14 cellular contexts compared by ENCODE assay signal in the genomic region with DNA sequence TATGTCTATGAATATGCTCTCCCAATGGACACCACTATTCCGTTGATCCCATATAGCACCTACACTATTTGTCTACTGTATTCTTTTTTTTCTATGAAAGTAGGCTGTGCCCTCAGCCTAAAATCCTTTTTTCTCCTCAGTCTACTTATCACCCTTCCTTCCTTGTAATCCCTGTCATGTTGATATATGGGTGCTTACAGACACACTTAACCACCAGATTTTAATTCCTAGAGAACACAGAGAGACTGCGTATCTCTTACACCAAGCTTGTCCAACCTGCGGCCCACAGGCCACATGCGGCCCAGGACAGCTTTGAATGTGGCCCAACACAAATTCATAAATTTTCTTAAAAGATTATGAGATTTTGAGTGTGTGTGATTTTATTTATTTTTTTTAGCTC.
A peak's percentile ranks its signal among the peaks of the same experiment; 100 is the strongest.
DNase-seq lines count a peak whose midpoint lies in the region; ATAC-seq and TF ChIP-seq lines count a peak whose summit lies in the region.
"Had no signal": no experiment of that assay in that cellular context is flagged by ENCODE, and none has a peak within 500 bp of the region (broad histone marks: within the 10 kb centered on the region; RNA-seq: fewer than 3 reads in every experiment).

No MANE protein-coding gene starts in this region.

- peak overlapping the region; percentile 55; the same call in 1 of the 2 replicates for H3K27ac ChIP-seq in IMR-90 (ENCODE audit: insufficient read depth, low read length)
- H3K27ac ChIP-seq in fibroblast of lung (ENCODE audit: insufficient read depth, low read length), result no peak overlapping the region
- H3K27ac ChIP-seq: C4-2B had no signal

- H3K36me3 ChIP-seq in IMR-90 (ENCODE audit: control insufficient read depth, insufficient read depth, low read length) (peaks cover 8% of the 10 kb centered on the region; the same call in 1 of the 2 replicates), fibroblast of lung (ENCODE audit: control insufficient read depth, insufficient read depth, low read length) (peaks cover 5% of the 10 kb centered on the region)

- no peaks in the 10 kb centered on the region for H3K9me3 ChIP-seq in IMR-90 (ENCODE audit: control insufficient read depth, insufficient read depth, low read length)
- no peaks in the 10 kb centered on the region for H3K9me3 ChIP-seq in fibroblast of lung (ENCODE audit: control insufficient read depth, insufficient read depth, low read depth, low read length)
- H3K9me3 ChIP-seq: BE2C had no signal

- no CpG with 5 or more reads among the region's 4 CpGs for WGBS in IMR-90 (ENCODE audit: extremely low coverage in 2 of 2, insufficient read length in 1 of 2), 2 experiments

- H2AK9ac ChIP-seq in IMR-90 (replicated peaks; ENCODE audit: low read depth, low read length, poor library complexity), result no peak overlapping the region

- in situ Hi-C loops in IMR-90 (cut with MboI; ENCODE audit: low sequenced_read_pairs) (no loop called here), GM13976 (cut with MboI; ENCODE audit: low sequenced_read_pairs, unreplicated experiment) (no loop called here)

- no peak for TF ChIP-seq RAD21 in IMR-90 (IDR thresholded peaks at IDR 0.05; ENCODE audit: low read length)

- peaks cover 14% of the 10 kb centered on the region for H3K9me1 ChIP-seq in IMR-90 (ENCODE audit: insufficient read depth, low read length)

- H3K27me3 ChIP-seq in IMR-90 (ENCODE audit: control insufficient read depth, insufficient read depth, low read length) (no peaks in the 10 kb centered on the region), fibroblast of lung (ENCODE audit: control insufficient read depth, insufficient read depth, low read length) (no peaks in the 10 kb centered on the region)
- H3K27me3 ChIP-seq: BE2C had no signal

- no peak overlapping the region for H2AFZ ChIP-seq in IMR-90 (replicated peaks; ENCODE audit: low read length, poor library complexity)
- no peak overlapping the region for H2AFZ ChIP-seq in fibroblast of lung (ENCODE audit: low read length)
- H2AFZ ChIP-seq: GM23248 had no signal

- TF ChIP-seq CTCF in IMR-90 (conservative IDR thresholded peaks at IDR 0.05; ENCODE audit: low read depth, low read length), result no peak
- TF ChIP-seq CTCF in fibroblast of lung (conservative IDR thresholded peaks at IDR 0.05 in 1 of 2, IDR thresholded peaks at IDR 0.05 in 1 of 2; ENCODE audit: low read depth in 1 of 2, low read length in 2 of 2), result no peak
- no peak for TF ChIP-seq CTCF in GM13976 (IDR thresholded peaks at IDR 0.05; ENCODE audit: borderline replicate concordance, control extremely low read depth, extremely low read depth, insufficient read depth, missing control alignments)

- peaks cover 24% of the 10 kb centered on the region for H3K4me1 ChIP-seq in IMR-90 (ENCODE audit: control insufficient read depth, insufficient read depth, low read length)
- H3K4me1 ChIP-seq in fibroblast of lung (ENCODE audit: control insufficient read depth, extremely low read depth, insufficient read depth, low read length), result peaks cover 16% of the 10 kb centered on the region
- H3K4me1 ChIP-seq: BE2C had no signal

- peak overlapping the region; percentile 66 for H4K91ac ChIP-seq in IMR-90 (ENCODE audit: insufficient read depth, low read depth, low read length)

- BruUV-seq in IMR-90 (replicated peaks; lab: Mats Ljungman, UMichigan), result no TSS peak

- H3K18ac ChIP-seq in IMR-90 (ENCODE audit: low read depth, low read length), result peak overlapping the region; percentile 71

- no peak overlapping the region for H3K9ac ChIP-seq in IMR-90 (ENCODE audit: low read depth, low read length)
- no peak overlapping the region for H3K9ac ChIP-seq in fibroblast of lung (ENCODE audit: insufficient read depth, low read length)
- H3K9ac ChIP-seq: GM23248 had no signal

- intact Hi-C loops in IMR-90 (cut with micrococcal nuclease), result loop anchor here (5.0 kb wide), 1 partner anchor 182 kb away; the partner anchor contains the start of gene FRY

- peak overlapping the region in 1 of 2 experiments; percentile 76; a peak in 2 of 4 replicates for H4K8ac ChIP-seq in IMR-90 (ENCODE audit: low read depth in 2 of 2, low read length in 2 of 2)

- H3K14ac ChIP-seq in IMR-90 (replicated peaks; ENCODE audit: low read depth, low read length), result peak overlapping the region; percentile 77; the same call in 1 of the 2 replicates

- H3K56ac ChIP-seq in IMR-90 (ENCODE audit: extremely low read depth, insufficient read depth, low read length), result no peak overlapping the region

- H2BK20ac ChIP-seq in IMR-90 (ENCODE audit: low read depth, low read length), result peak overlapping the region; percentile 61; the same call in 1 of the 2 replicates

- H3K4me3 ChIP-seq in IMR-90 (ENCODE audit: insufficient read depth, low read depth, low read length) (no peak overlapping the region), fibroblast of lung (replicated peaks in 1 of 4; ENCODE audit: control extremely low read depth in 1 of 4, insufficient read depth in 1 of 4, low read depth in 3 of 4, low read length in 4 of 4) (no peak overlapping the region)
- H3K4me3 ChIP-seq: GM23248 had no signal

- H4K5ac ChIP-seq in IMR-90 (ENCODE audit: low read depth, low read length), result no peak overlapping the region; the same call in 1 of the 2 replicates

- peak overlapping the region; percentile 53; the same call in 1 of the 2 replicates for H2AK5ac ChIP-seq in IMR-90 (ENCODE audit: low read depth, low read length)

- no peak for ATAC-seq in IMR-90 (ENCODE audit: low read depth)
- no peak for ATAC-seq in HG02759 (IDR thresholded peaks at IDR 0.05; ENCODE audit: unreplicated experiment)
- ATAC-seq: HCT116 had no signal

- H2BK15ac ChIP-seq in IMR-90 (ENCODE audit: low read depth, low read length), result peak overlapping the region; percentile 75; the same call in 2 of the 3 replicates

- H3K4me2 ChIP-seq in IMR-90 (ENCODE audit: low read depth, low read length), result no peak overlapping the region
- H3K4me2 ChIP-seq in fibroblast of lung (ENCODE audit: extremely low read depth, insufficient read depth, low read length), result no peak overlapping the region

- H3K23ac ChIP-seq in IMR-90 (ENCODE audit: low read depth, low read length), result no peak overlapping the region

- peak overlapping the region; percentile 87 for H2BK120ac ChIP-seq in IMR-90 (ENCODE audit: low read depth, low read length)

- H3K79me2 ChIP-seq in fibroblast of lung (ENCODE audit: control insufficient read depth, insufficient read depth, low read length), result no peaks in the 10 kb centered on the region

- DNase-seq in IMR-90 (no peak), amniotic epithelial cell (ENCODE audit: low read depth) (peak; percentile 84), fibroblast of lung (ENCODE audit: low read depth in 2 of 2) (peak; percentile 31 to 47), GM19240 (ENCODE audit: insufficient read length, low spot score) (no peak), GM13976 (ENCODE audit: low spot score) (no peak), mucosa of gallbladder (ENCODE audit: low spot score) (no peak)
- DNase-seq: BE2C; CD4-positive, alpha-beta memory T cell; DND-41; GDM1; GM23248 had no signal

- peak overlapping the region; percentile 99; the same call in 1 of the 2 replicates for H3K4ac ChIP-seq in IMR-90 (ENCODE audit: low read depth, low read length)

- POLR2A ChIA-PET in IMR-90 (lab: Charles Lee; ENCODE audit: unreplicated experiment), result no interaction called here

- dilution Hi-C loops in IMR-90 (cut with HindIII; ENCODE audit: low sequenced_read_pairs, unreplicated experiment), result no loop called here

- peaks cover 0 to 14% of the 10 kb centered on the region in 2 experiments; a peak in 1 of 4 replicates for H3K79me1 ChIP-seq in IMR-90 (ENCODE audit: low read depth in 1 of 2, low read length in 2 of 2)

- no peaks in the 10 kb centered on the region; the same call in 1 of the 2 replicates for H4K20me1 ChIP-seq in IMR-90 (ENCODE audit: insufficient read depth, low read length)
- H4K20me1 ChIP-seq in fibroblast of lung (ENCODE audit: control insufficient read depth, extremely low read depth, insufficient read depth, low read length), result no peaks in the 10 kb centered on the region

- peak overlapping the region; percentile 98 for H2BK5ac ChIP-seq in IMR-90 (ENCODE audit: low read depth, low read length, poor library complexity, severe bottlenecking)

- CTCF ChIA-PET in IMR-90 (lab: Yijun Ruan, JAX), result interaction anchor here (0.7 kb wide), 1 partner anchor 140 kb away, joined by 3 read pairs; no protein-coding TSS in a partner anchor

- no peak for TF ChIP-seq POLR2A in IMR-90 (IDR thresholded peaks at IDR 0.05; ENCODE audit: low read depth, low read length)

TF ChIP-seq in IMR-90, 13 proteins besides CTCF, POLR2A, EP300 and RAD21 (continues in another document):
- TF ChIP-seq BHLHE40 (IDR thresholded peaks at IDR 0.05; ENCODE audit: low read depth, low read length) (no peak), RCOR1 (IDR thresholded peaks at IDR 0.05; ENCODE audit: insufficient replicate concordance, low read length) (no peak), CEBPB (IDR thresholded peaks at IDR 0.05; ENCODE audit: low read depth, low read length) (no peak), NFE2L2 (IDR thresholded peaks at IDR 0.05; ENCODE audit: low read depth, low read length) (no peak), FOS (IDR thresholded peaks at IDR 0.05; ENCODE audit: low read depth, low read length) (no peak), RFX5 (IDR thresholded peaks at IDR 0.05; ENCODE audit: low read depth, low read length) (no peak), CHD1 (IDR thresholded peaks at IDR 0.05; ENCODE audit: low read depth, low read length) (no peak), MAZ (IDR thresholded peaks at IDR 0.05; ENCODE audit: borderline replicate concordance, low read depth, low read length) (no peak), SMC3 (IDR thresholded peaks at IDR 0.05; ENCODE audit: low read depth, low read length) (no peak), USF2 (IDR thresholded peaks at IDR 0.05; ENCODE audit: low read depth, low read length) (no peak), MXI1 (IDR thresholded peaks at IDR 0.05; ENCODE audit: borderline replicate concordance, low read depth, low read length) (no peak)

Comparison
In these comparisons a context has a peak if more than half of its experiments do, and no peak if none do; other contexts are left out.
1. DNase-seq: peak in amniotic epithelial cell (single experiment) and fibroblast of lung (2 of 2); none in IMR-90 (single experiment), GM19240 (single experiment), GM13976 (single experiment) and mucosa of gallbladder (single experiment).